1 cellular context compared by ENCODE assay signal in the genomic region with DNA sequence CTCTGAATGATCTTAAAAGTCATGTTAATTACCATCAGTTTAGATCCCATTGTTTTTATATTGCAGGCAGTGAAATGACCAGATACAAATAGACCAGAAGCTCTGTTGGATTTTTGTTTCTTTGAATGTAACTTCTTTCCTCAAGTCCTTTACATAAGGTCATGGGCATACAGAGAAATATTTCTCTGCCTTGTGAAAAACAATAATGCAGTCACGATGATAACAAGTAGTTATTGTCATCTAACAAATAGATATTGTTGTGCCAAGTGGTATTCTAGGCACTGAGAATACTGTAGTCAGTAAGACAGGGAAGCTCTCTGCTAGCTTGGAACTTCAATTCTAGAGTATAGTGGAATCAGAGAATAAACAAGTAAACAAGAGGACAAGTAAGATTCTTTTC.
TF ChIP-seq lines count a peak whose summit lies in the region.

No MANE protein-coding gene starts in this region.

TF ChIP-seq in GM23338, 12 proteins besides CTCF, POLR2A, EP300 and RAD21:
- TF ChIP-seq, protein P1, sequence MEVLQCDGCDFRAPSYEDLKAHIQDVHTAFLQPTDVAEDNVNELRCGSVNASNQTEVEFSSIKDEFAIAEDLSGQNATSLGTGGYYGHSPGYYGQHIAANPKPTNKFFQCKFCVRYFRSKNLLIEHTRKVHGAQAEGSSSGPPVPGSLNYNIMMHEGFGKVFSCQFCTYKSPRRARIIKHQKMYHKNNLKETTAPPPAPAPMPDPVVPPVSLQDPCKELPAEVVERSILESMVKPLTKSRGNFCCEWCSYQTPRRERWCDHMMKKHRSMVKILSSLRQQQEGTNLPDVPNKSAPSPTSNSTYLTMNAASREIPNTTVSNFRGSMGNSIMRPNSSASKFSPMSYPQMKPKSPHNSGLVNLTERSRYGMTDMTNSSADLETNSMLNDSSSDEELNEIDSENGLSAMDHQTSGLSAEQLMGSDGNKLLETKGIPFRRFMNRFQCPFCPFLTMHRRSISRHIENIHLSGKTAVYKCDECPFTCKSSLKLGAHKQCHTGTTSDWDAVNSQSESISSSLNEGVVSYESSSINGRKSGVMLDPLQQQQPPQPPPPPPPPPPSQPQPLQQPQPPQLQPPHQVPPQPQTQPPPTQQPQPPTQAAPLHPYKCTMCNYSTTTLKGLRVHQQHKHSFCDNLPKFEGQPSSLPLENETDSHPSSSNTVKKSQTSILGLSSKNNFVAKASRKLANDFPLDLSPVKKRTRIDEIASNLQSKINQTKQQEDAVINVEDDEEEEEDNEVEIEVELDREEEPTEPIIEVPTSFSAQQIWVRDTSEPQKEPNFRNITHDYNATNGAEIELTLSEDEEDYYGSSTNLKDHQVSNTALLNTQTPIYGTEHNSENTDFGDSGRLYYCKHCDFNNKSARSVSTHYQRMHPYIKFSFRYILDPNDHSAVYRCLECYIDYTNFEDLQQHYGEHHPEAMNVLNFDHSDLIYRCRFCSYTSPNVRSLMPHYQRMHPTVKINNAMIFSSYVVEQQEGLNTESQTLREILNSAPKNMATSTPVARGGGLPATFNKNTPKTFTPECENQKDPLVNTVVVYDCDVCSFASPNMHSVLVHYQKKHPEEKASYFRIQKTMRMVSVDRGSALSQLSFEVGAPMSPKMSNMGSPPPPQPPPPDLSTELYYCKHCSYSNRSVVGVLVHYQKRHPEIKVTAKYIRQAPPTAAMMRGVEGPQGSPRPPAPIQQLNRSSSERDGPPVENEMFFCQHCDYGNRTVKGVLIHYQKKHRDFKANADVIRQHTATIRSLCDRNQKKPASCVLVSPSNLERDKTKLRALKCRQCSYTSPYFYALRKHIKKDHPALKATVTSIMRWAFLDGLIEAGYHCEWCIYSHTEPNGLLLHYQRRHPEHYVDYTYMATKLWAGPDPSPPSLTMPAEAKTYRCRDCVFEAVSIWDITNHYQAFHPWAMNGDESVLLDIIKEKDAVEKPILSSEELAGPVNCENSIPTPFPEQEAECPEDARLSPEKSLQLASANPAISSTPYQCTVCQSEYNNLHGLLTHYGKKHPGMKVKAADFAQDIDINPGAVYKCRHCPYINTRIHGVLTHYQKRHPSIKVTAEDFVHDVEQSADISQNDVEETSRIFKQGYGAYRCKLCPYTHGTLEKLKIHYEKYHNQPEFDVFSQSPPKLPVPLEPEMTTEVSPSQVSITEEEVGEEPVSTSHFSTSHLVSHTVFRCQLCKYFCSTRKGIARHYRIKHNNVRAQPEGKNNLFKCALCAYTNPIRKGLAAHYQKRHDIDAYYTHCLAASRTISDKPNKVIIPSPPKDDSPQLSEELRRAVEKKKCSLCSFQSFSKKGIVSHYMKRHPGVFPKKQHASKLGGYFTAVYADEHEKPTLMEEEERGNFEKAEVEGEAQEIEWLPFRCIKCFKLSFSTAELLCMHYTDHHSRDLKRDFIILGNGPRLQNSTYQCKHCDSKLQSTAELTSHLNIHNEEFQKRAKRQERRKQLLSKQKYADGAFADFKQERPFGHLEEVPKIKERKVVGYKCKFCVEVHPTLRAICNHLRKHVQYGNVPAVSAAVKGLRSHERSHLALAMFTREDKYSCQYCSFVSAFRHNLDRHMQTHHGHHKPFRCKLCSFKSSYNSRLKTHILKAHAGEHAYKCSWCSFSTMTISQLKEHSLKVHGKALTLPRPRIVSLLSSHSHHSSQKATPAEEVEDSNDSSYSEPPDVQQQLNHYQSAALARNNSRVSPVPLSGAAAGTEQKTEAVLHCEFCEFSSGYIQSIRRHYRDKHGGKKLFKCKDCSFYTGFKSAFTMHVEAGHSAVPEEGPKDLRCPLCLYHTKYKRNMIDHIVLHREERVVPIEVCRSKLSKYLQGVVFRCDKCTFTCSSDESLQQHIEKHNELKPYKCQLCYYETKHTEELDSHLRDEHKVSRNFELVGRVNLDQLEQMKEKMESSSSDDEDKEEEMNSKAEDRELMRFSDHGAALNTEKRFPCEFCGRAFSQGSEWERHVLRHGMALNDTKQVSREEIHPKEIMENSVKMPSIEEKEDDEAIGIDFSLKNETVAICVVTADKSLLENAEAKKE (CRISPR knock-in tag; IDR thresholded peaks at IDR 0.05) = no peak
- no peak for TF ChIP-seq ZNF114 (CRISPR knock-in tag; IDR thresholded peaks at IDR 0.05)
- TF ChIP-seq EZH2 (IDR thresholded peaks at IDR 0.05; ENCODE audit: low read depth, unreplicated experiment) = no peak
- no peak for TF ChIP-seq REST (IDR thresholded peaks at IDR 0.05; ENCODE audit: unreplicated experiment)
- TF ChIP-seq, protein P2, sequence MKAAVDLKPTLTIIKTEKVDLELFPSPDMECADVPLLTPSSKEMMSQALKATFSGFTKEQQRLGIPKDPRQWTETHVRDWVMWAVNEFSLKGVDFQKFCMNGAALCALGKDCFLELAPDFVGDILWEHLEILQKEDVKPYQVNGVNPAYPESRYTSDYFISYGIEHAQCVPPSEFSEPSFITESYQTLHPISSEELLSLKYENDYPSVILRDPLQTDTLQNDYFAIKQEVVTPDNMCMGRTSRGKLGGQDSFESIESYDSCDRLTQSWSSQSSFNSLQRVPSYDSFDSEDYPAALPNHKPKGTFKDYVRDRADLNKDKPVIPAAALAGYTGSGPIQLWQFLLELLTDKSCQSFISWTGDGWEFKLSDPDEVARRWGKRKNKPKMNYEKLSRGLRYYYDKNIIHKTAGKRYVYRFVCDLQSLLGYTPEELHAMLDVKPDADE (IDR thresholded peaks at IDR 0.05) = no peak
- TF ChIP-seq JUNB (IDR thresholded peaks at IDR 0.05; ENCODE audit: unreplicated experiment) = no peak
- TF ChIP-seq CREB1 (CRISPR knock-in tag; IDR thresholded peaks at IDR 0.05; ENCODE audit: low read depth) = no peak
- no peak for TF ChIP-seq EZH2phosphoT487 (IDR thresholded peaks at IDR 0.05; ENCODE audit: unreplicated experiment)
